13 cellular contexts compared by ENCODE assay signal in the genomic region with DNA sequence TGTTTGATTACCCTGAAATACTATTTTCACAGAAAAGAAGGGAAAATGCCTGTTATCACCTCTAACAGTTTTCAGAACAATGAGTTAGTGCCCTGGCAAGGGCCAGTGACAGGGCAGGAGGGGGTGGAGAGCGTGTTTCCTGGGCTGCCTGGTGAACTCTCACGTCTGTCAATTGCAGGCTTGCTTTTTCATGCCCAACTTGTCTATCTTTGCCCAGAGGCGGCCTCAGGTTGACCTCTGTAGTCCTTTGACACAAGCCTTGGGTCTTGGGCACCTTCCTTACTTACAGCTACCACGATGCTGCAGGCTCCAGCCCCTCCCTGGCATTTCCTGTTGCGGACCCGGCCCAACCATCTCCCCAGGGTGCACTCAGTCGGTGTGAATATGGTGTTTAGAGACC. TPM values are rescaled to one million over a fixed set of nuclear protein-coding genes. Genes with fewer than 3 reads are reported as not detected.
DNase-seq lines count a peak whose midpoint lies in the region; ATAC-seq and TF ChIP-seq lines count a peak whose summit lies in the region.
"Had no signal": no experiment of that assay in that cellular context is flagged by ENCODE, and none has a peak within 500 bp of the region (broad histone marks: within the 10 kb centered on the region; RNA-seq: fewer than 3 reads in every experiment).

No MANE protein-coding gene starts in this region.

- no peak overlapping the region for H3K4me3 ChIP-seq in right atrium auricular region
- H3K4me3 ChIP-seq in epithelial cell of esophagus (ENCODE audit: low read length), result no peak overlapping the region
- no peak overlapping the region for H3K4me3 ChIP-seq in thymus (ENCODE audit: low read length)
- no peak overlapping the region for H3K4me3 ChIP-seq in CD8-positive, alpha-beta T cell (ENCODE audit: low read depth, low read length)

- 38% methylated on average over 7 of the region's 7 CpGs for WGBS in thymus

- H3K4me1 Mint-ChIP-seq in T-helper 17 cell, result peaks cover 15% of the 10 kb centered on the region
- H3K4me1 Mint-ChIP-seq in CD8-positive, alpha-beta T cell (ENCODE audit: low read depth), result peaks cover 38% of the 10 kb centered on the region

- POLR2A ChIA-PET in CD8-positive, alpha-beta T cell (lab: Charles Lee), result interaction anchor here (0.7 kb wide), 1 partner anchor 90 kb away, joined by 3 read pairs; no protein-coding TSS in a partner anchor

- peaks cover 0 to 30% of the 10 kb centered on the region in 2 donors for H3K4me1 ChIP-seq in right atrium auricular region
- peaks cover 12% of the 10 kb centered on the region for H3K4me1 ChIP-seq in thymus (ENCODE audit: control insufficient read depth, insufficient read depth, low read length)
- peaks cover 42% of the 10 kb centered on the region for H3K4me1 ChIP-seq in CD8-positive, alpha-beta T cell (ENCODE audit: insufficient read depth, low read length)

- H3K9me3 Mint-ChIP-seq in CD8-positive, alpha-beta T cell, result no peaks in the 10 kb centered on the region
- H3K9me3 Mint-ChIP-seq: CD8-positive, alpha-beta memory T cell had no signal

- CTCF ChIA-PET in CD8-positive, alpha-beta T cell (lab: Charles Lee), result interaction anchor here (1.3 kb wide), 1 partner anchor 59 kb away, joined by 4 read pairs; no protein-coding TSS in a partner anchor

- no peaks in the 10 kb centered on the region for H3K9me3 ChIP-seq in right atrium auricular region
- no peaks in the 10 kb centered on the region for H3K9me3 ChIP-seq in T-helper 17 cell (ENCODE audit: control insufficient read depth, low read length, poor library complexity, severe bottlenecking)
- H3K9me3 ChIP-seq in thymus (ENCODE audit: control insufficient read depth), result no peaks in the 10 kb centered on the region
- no peaks in the 10 kb centered on the region for H3K9me3 ChIP-seq in CD8-positive, alpha-beta T cell (ENCODE audit: low read length)

- H3K27ac ChIP-seq in right atrium auricular region (peak overlapping the region; percentile 57 to 77), thymus (ENCODE audit: low read depth) (peak overlapping the region; percentile 49)
- no peak overlapping the region for H3K27ac ChIP-seq in CD8-positive, alpha-beta T cell (ENCODE audit: low read depth, low read length)

- ATAC-seq in Right ventricle myocardium superior (ENCODE audit: poor library complexity) (no peak), T-helper 17 cell (no peak), HG03521 (IDR thresholded peaks at IDR 0.05; ENCODE audit: unreplicated experiment) (no peak)
- no peak for ATAC-seq in CD8-positive, alpha-beta T cell

- H3K36me3 Mint-ChIP-seq in T-helper 17 cell (ENCODE audit: low read depth), result no peaks in the 10 kb centered on the region
- H3K36me3 Mint-ChIP-seq in CD8-positive, alpha-beta T cell, result peaks cover 25% of the 10 kb centered on the region
- H3K36me3 Mint-ChIP-seq: activated naive CD8-positive, alpha-beta T cell had no signal

- no peaks in the 10 kb centered on the region for H3K27me3 Mint-ChIP-seq in T-helper 17 cell
- H3K27me3 Mint-ChIP-seq in CD8-positive, alpha-beta T cell (ENCODE audit: low read depth), result no peaks in the 10 kb centered on the region
- H3K27me3 Mint-ChIP-seq: activated naive CD8-positive, alpha-beta T cell; CD8-positive, alpha-beta memory T cell had no signal

- H3K27me3 ChIP-seq in right atrium auricular region (no peaks in the 10 kb centered on the region), thymus (ENCODE audit: control insufficient read depth, insufficient read depth) (no peaks in the 10 kb centered on the region)
- no peaks in the 10 kb centered on the region for H3K27me3 ChIP-seq in CD8-positive, alpha-beta T cell (ENCODE audit: insufficient read depth, low read length)

- peak overlapping the region; percentile 21 for H3K27ac Mint-ChIP-seq in T-helper 17 cell
- H3K27ac Mint-ChIP-seq in CD8-positive, alpha-beta T cell, result no peak overlapping the region

- DNase-seq in right atrium auricular region (ENCODE audit: low spot score) (no peak), Right ventricle myocardium superior (no peak), T-helper 17 cell (no peak), epithelial cell of esophagus (ENCODE audit: low read depth) (peak; percentile 54), NCI-H1092 treated with DMSO at 0.1 percent for 48 hours (lab: John Stamatoyannopoulos, UW) (no peak)
- DNase-seq in CD8-positive, alpha-beta T cell, result no peak
- DNase-seq: CD8-positive, alpha-beta memory T cell; NCI-H1048; NCI-H82 had no signal

- peaks cover 33% of the 10 kb centered on the region for H3K36me3 ChIP-seq in right atrium auricular region
- H3K36me3 ChIP-seq in thymus (ENCODE audit: control insufficient read depth, insufficient read depth), result peaks cover 36% of the 10 kb centered on the region
- H3K36me3 ChIP-seq in CD8-positive, alpha-beta T cell (ENCODE audit: insufficient read depth, low read length), result no peaks in the 10 kb centered on the region

- no peak overlapping the region for H3K4me3 Mint-ChIP-seq in T-helper 17 cell
- no peak overlapping the region for H3K4me3 Mint-ChIP-seq in CD8-positive, alpha-beta T cell

- intact Hi-C loops in Right ventricle myocardium superior (cut with DNase I), result no loop called here
- intact Hi-C loops in CD8-positive, alpha-beta T cell (cut with DNase I, micrococcal nuclease), result no loop called here

- TF ChIP-seq CTCF in right atrium auricular region (IDR thresholded peaks at IDR 0.05) (no peak), epithelial cell of esophagus (IDR thresholded peaks at IDR 0.05; ENCODE audit: insufficient read depth, low read depth, low read length, missing control alignments) (no peak)
- no peak for TF ChIP-seq CTCF in CD8-positive, alpha-beta T cell (IDR thresholded peaks at IDR 0.05)

RNA-seq across cellular contexts. Expression of a gene that starts 2.2 kb away (rescaled TPM):
- total RNA-seq in right atrium auricular region (1 to 10 TPM in 1 of 2 donors, under 1 TPM in 1; 0.94 to 1.9 TPM), Right ventricle myocardium superior (7.3 TPM), T-helper 17 cell (under 1 TPM in 1 of 2 donors, not detected in 1; 0.42 TPM)
- polyA plus RNA-seq in thymus, result 3.2 TPM
- total RNA-seq in CD8-positive, alpha-beta T cell, result under 1 TPM; 0.19 to 0.30 TPM
- total RNA-seq: SK-MEL-5 had no signal
- polyA plus RNA-seq: CD8-positive, alpha-beta memory T cell had no signal

RNA-seq across cellular contexts. Expression of a gene that starts 28.8 kb away (rescaled TPM):
- 10 to 100 TPM; 30.5 to 31.1 TPM for total RNA-seq in right atrium auricular region
- total RNA-seq in Right ventricle myocardium superior, result 49.0 TPM
- 10 to 100 TPM; 38.9 to 46.6 TPM for total RNA-seq in T-helper 17 cell
- polyA plus RNA-seq in thymus, result 85.7 TPM
- total RNA-seq in CD8-positive, alpha-beta T cell, result 10 to 100 TPM; 54.1 to 58.7 TPM
